ENCODE assay signal across 8 cellular contexts in the genomic region with DNA sequence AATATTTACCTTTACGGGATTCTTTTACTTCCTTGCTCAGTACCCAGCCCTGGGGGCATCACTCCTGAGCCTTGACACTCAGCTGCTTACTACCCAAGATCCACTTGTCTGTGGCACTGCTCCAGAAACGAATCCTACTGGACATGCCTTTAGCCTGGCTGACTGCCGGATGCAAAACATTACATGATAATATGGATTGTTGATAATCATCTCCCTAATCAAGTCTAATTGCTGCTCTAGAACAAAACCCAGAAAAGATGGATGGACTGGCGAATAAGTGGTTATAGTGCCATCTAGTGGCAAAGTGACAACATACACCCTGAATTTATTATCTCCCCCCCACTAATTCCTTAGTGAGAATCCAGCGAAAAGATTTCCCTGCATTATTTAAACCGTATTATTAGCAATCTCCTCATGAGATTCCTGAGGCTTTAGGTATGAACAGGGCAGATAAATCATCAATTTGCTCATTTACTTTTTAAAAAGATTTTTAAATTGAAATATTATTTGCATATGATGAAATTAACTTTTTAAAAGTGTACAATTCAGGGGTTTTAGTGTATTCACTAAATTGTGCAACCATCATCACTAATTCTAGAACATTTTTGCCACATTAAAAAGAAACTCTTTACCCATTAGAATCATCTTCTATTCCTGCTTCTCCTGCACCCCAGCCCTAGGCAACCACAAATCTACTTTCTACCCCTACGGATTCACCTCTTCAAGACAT.
A peak's percentile ranks its signal among the peaks of the same experiment; 100 is the strongest.
DNase-seq lines count a peak whose midpoint lies in the region; ATAC-seq and TF ChIP-seq lines count a peak whose summit lies in the region.

No MANE protein-coding gene starts in this region.

- no peak overlapping the region for H3K27ac Mint-ChIP-seq in Caco-2 (ENCODE audit: unreplicated experiment)

- H3K4me3 ChIP-seq in Caco-2 (ENCODE audit: low read depth, low read length) (no peak overlapping the region), right cardiac atrium (ENCODE audit: low read length) (no peak overlapping the region), smooth muscle cell (no peak overlapping the region)

- BruUV-seq in Caco-2 (replicated peaks; lab: Mats Ljungman, UMichigan): no TSS peak

- no peak overlapping the region for H3K4me3 Mint-ChIP-seq in Caco-2 (ENCODE audit: unreplicated experiment)

- no peaks in the 10 kb centered on the region for H3K9me3 Mint-ChIP-seq in Caco-2 (ENCODE audit: unreplicated experiment)

- POLR2A ChIA-PET in Caco-2 (lab: Charles Lee): no interaction called here

- H3K36me3 ChIP-seq in Caco-2 (ENCODE audit: control insufficient read depth, insufficient read depth, low read length): no peaks in the 10 kb centered on the region
- no peaks in the 10 kb centered on the region for H3K36me3 ChIP-seq in smooth muscle cell (ENCODE audit: low read depth)

- no peak overlapping the region for H2AFZ ChIP-seq in smooth muscle cell (ENCODE audit: low read depth)

- H3K9me3 ChIP-seq in Caco-2 (no peaks in the 10 kb centered on the region), right cardiac atrium (ENCODE audit: control insufficient read depth, low read length) (no peaks in the 10 kb centered on the region), smooth muscle cell (replicated peaks; ENCODE audit: low read depth) (no peaks in the 10 kb centered on the region)

- no peaks in the 10 kb centered on the region for H3K27me3 ChIP-seq in Caco-2 (replicated peaks; ENCODE audit: control insufficient read depth, insufficient read depth, low read length)
- H3K27me3 ChIP-seq in right cardiac atrium (ENCODE audit: control insufficient read depth, insufficient read depth): no peaks in the 10 kb centered on the region
- H3K27me3 ChIP-seq in smooth muscle cell (ENCODE audit: low read depth): no peaks in the 10 kb centered on the region

- no peaks in the 10 kb centered on the region for H4K20me1 ChIP-seq in smooth muscle cell (ENCODE audit: low read depth)

- ATAC-seq in right cardiac atrium: peak; percentile 47 to 52
- ATAC-seq in HG02571 (IDR thresholded peaks at IDR 0.05; ENCODE audit: unreplicated experiment): no peak

- H3K27ac ChIP-seq in right cardiac atrium (ENCODE audit: low read length) (no peak overlapping the region), smooth muscle cell (ENCODE audit: low read depth) (no peak overlapping the region)

- H3K4me1 Mint-ChIP-seq in Caco-2 (ENCODE audit: low read depth, unreplicated experiment): peaks cover 2% of the 10 kb centered on the region

- peaks cover 4% of the 10 kb centered on the region for H3K27me3 Mint-ChIP-seq in Caco-2 (ENCODE audit: insufficient read depth, unreplicated experiment)

- H3K9ac ChIP-seq in smooth muscle cell (ENCODE audit: low read depth): no peak overlapping the region

- H3F3A ChIP-seq in smooth muscle cell (ENCODE audit: low read depth): no peaks in the 10 kb centered on the region

- DNase-seq in Caco-2: peak in 1 of 2 experiments; percentile 45
- peak; percentile 71 for DNase-seq in HCEC 1CT
- DNase-seq in NCI-H510A treated with DMSO at 0.1 percent for 48 hours (lab: John Stamatoyannopoulos, UW): peak; percentile 90
- peak; percentile 62 for DNase-seq in amniotic epithelial cell (ENCODE audit: low read depth)
- DNase-seq in right cardiac atrium: no peak
- no peak for DNase-seq in smooth muscle cell (lab: John Stamatoyannopoulos, UW; ENCODE audit: unreplicated experiment)
- DNase-seq in occipital lobe (lab: John Stamatoyannopoulos, UW): no peak

- CTCF ChIA-PET in Caco-2 (lab: Charles Lee): interaction anchor here (0.5 to 1.1 kb wide), 2 partner anchors 20 to 279 kb away, joined by 3 to 4 read pairs; no protein-coding TSS in a partner anchor

- H3K79me2 ChIP-seq in smooth muscle cell (ENCODE audit: low read depth): no peaks in the 10 kb centered on the region

- TF ChIP-seq CTCF in Caco-2 (IDR thresholded peaks at IDR 0.05; ENCODE audit: insufficient read depth in 1 of 2, low read depth in 1 of 2, low read length in 1 of 2, severe bottlenecking in 1 of 2, unreplicated experiment in 1 of 2) (peak; percentile 69 to 81), smooth muscle cell (IDR thresholded peaks at IDR 0.05; ENCODE audit: borderline replicate concordance, insufficient read depth, poor library complexity, severe bottlenecking) (peak; percentile 77)

- H3K4me1 ChIP-seq in Caco-2 (no peaks in the 10 kb centered on the region), right cardiac atrium (ENCODE audit: control insufficient read depth, insufficient read depth, low read length) (no peaks in the 10 kb centered on the region), smooth muscle cell (ENCODE audit: low read depth) (no peaks in the 10 kb centered on the region)

- H3K4me2 ChIP-seq in smooth muscle cell: no peak overlapping the region

- WGBS in right cardiac atrium: 20% methylated on average over 7 of the region's 7 CpGs
- WGBS in smooth muscle cell (ENCODE audit: low lambda C conversion rate): 24% methylated on average over 7 of the region's 7 CpGs

- intact Hi-C loops in Caco-2 (cut with micrococcal nuclease; ENCODE audit: unreplicated experiment) (loop anchor here (1.0 kb wide), 1 partner anchor 62 kb away; the partner anchor contains the start of gene RGS9), right cardiac atrium (cut with DNase I) (loop anchor here in 1 of 4 donors (5.0 kb wide), 1 partner anchor 62 kb away; the partner anchor contains the start of gene RGS9)

- H3K36me3 Mint-ChIP-seq in Caco-2 (ENCODE audit: insufficient read depth, unreplicated experiment): no peaks in the 10 kb centered on the region

Comparison
In these comparisons a context has a peak if more than half of its experiments do, and no peak if none do; other contexts are left out.
1. DNase-seq: peak in HCEC 1CT (single experiment), NCI-H510A treated with DMSO at 0.1 percent for 48 hours (single experiment) and amniotic epithelial cell (single experiment); none in right cardiac atrium (0 of 3), smooth muscle cell (single experiment) and occipital lobe (single experiment).